Comparison of ENCODE assay signal across 8 cellular contexts in the genomic region with DNA sequence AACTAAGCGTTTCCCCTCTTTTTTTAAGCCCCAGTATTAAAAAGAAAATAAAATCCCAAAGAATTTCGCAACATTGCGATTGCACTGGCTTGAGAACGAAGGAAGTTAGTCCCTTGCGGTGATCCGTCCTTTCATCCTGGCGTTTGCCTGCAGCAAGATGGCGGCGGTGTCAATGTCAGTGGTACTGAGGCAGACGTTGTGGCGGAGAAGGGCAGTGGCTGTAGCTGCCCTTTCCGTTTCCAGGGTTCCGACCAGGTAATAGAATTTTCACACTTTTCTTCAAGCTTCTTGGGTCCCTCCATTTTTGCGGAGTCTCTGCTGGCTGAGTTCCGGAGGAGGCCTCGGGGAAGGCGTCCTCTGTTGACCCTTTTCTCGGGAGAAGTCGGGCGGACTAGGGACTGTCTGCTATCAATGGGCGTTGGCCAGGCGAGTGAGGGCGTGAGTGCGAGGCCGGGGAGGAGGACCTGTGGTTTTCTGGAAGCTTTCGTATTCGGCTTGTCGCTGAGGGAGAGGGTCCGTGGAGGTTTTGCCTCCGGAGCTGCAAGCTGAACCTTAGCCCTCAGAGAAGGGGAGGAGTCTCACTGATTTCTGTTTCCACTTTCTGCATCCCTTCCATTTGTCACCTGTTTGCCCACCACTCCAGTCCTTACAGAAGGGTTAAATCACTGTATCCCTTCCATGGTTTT. TPM values are rescaled to one million over a fixed set of nuclear protein-coding genes. Genes with fewer than 3 reads are reported as not detected.
A peak's percentile ranks its signal among the peaks of the same experiment; 100 is the strongest.
DNase-seq lines count a peak whose midpoint lies in the region; ATAC-seq and TF ChIP-seq lines count a peak whose summit lies in the region.

A gene (plus strand): TSS at position 134 of the 686 bp plus-strand sequence. CDS start 24 bp downstream, at position 158.

- H3K4me1 Mint-ChIP-seq in CD8-positive, alpha-beta T cell (ENCODE audit: low read depth): peaks cover 47% of the 10 kb centered on the region
- peaks cover 23% of the 10 kb centered on the region for H3K4me1 Mint-ChIP-seq in activated CD8-positive, alpha-beta memory T cell treated with anti-CD3 and anti-CD28 coated beads, Interleukin-2, amount 10 ng/mL, durations not matched to agents 7 days and 5 days

- peak within 1 kb of the TSS; percentile 99 for H3K27ac Mint-ChIP-seq in CD8-positive, alpha-beta T cell
- peak within 1 kb of the TSS; percentile 94 for H3K27ac Mint-ChIP-seq in activated CD8-positive, alpha-beta memory T cell treated with anti-CD3 and anti-CD28 coated beads, Interleukin-2, amount 10 ng/mL, durations not matched to agents 7 days and 5 days

- no peak for TF ChIP-seq CTCF in CD8-positive, alpha-beta T cell (IDR thresholded peaks at IDR 0.05)

- H3K4me3 Mint-ChIP-seq in CD8-positive, alpha-beta T cell: peak within 1 kb of the TSS; percentile 100
- peak within 1 kb of the TSS; percentile 93 for H3K4me3 Mint-ChIP-seq in activated CD8-positive, alpha-beta memory T cell treated with anti-CD3 and anti-CD28 coated beads, Interleukin-2, amount 10 ng/mL, durations not matched to agents 7 days and 5 days

- intact Hi-C loops in CD8-positive, alpha-beta T cell (cut with DNase I, micrococcal nuclease): loop anchor here (2.0 to 10.0 kb wide), 5 partner anchors 78 to 752 kb away; a partner anchor contains a TSS

- no peaks in the 10 kb centered on the region for H3K36me3 ChIP-seq in CD8-positive, alpha-beta T cell (ENCODE audit: insufficient read depth, low read length)

- peak; percentile 86 for ATAC-seq in CD8-positive, alpha-beta T cell
- ATAC-seq in GM19467 (IDR thresholded peaks at IDR 0.05; ENCODE audit: unreplicated experiment): peak; percentile 81
- peak; percentile 94 for ATAC-seq in activated CD8-positive, alpha-beta memory T cell treated with anti-CD3 and anti-CD28 coated beads, Interleukin-2, amount 10 ng/mL, durations not matched to agents 7 days and 5 days

- CTCF ChIA-PET in CD8-positive, alpha-beta T cell (lab: Charles Lee): no interaction called here
- CTCF ChIA-PET in activated CD8-positive, alpha-beta memory T cell treated with anti-CD3 and anti-CD28 coated beads, Interleukin-2, amount 10 ng/mL, durations not matched to agents 7 days and 5 days (lab: Charles Lee): no interaction called here

- no peaks in the 10 kb centered on the region for H3K27me3 ChIP-seq in CD8-positive, alpha-beta T cell (ENCODE audit: insufficient read depth, low read length)

- H3K27me3 Mint-ChIP-seq in CD8-positive, alpha-beta T cell (ENCODE audit: low read depth): peaks cover 14% of the 10 kb centered on the region
- peaks cover 20% of the 10 kb centered on the region for H3K27me3 Mint-ChIP-seq in activated CD8-positive, alpha-beta memory T cell treated with anti-CD3 and anti-CD28 coated beads, Interleukin-2, amount 10 ng/mL, durations not matched to agents 7 days and 5 days

- POLR2A ChIA-PET in CD8-positive, alpha-beta T cell (lab: Charles Lee): no interaction called here

- H3K36me3 Mint-ChIP-seq in CD8-positive, alpha-beta T cell: peaks cover 12% of the 10 kb centered on the region
- H3K36me3 Mint-ChIP-seq in activated CD8-positive, alpha-beta memory T cell treated with anti-CD3 and anti-CD28 coated beads, Interleukin-2, amount 10 ng/mL, durations not matched to agents 7 days and 5 days: peaks cover 15% of the 10 kb centered on the region

- DNase-seq in CD8-positive, alpha-beta T cell: peak; percentile 54 to 84 (median 75)
- peak; percentile 69 for DNase-seq in HS-27A (ENCODE audit: low read depth)
- DNase-seq in NOMO-1 treated with DMSO at 0.1 percent for 48 hours (lab: John Stamatoyannopoulos, UW; ENCODE audit: unreplicated experiment): peak; percentile 81
- DNase-seq in activated CD8-positive, alpha-beta memory T cell treated with anti-CD3 and anti-CD28 coated beads, Interleukin-2, amount 10 ng/mL, durations not matched to agents 7 days and 5 days: peak; percentile 89
- DNase-seq in mesenteric fat pad (ENCODE audit: low spot score): no peak
- peak; percentile 50 for DNase-seq in stimulated activated CD8-positive, alpha-beta memory T cell treated with anti-CD3 and anti-CD28 coated beads, Interleukin-15, amount 100 ng/mL, for 24 hours (ENCODE audit: low read depth)

- peak within 1 kb of the TSS; percentile 81 for H3K27ac ChIP-seq in CD8-positive, alpha-beta T cell (ENCODE audit: low read depth, low read length)

- peak within 1 kb of the TSS; percentile 91 for H3K4me3 ChIP-seq in CD8-positive, alpha-beta T cell (ENCODE audit: low read depth, low read length)

- peaks cover 15% of the 10 kb centered on the region for H3K4me1 ChIP-seq in CD8-positive, alpha-beta T cell (ENCODE audit: insufficient read depth, low read length)

- in situ Hi-C loops in endometrial microvascular endothelial cells (cut with HindIII; ENCODE audit: inconsistent ontology term, low pct_unique_long_range_greater_than_20kb, low sequenced_read_pairs): no loop called here

- H3K9me3 ChIP-seq in CD8-positive, alpha-beta T cell (ENCODE audit: low read length): no peaks in the 10 kb centered on the region

- peaks cover 3% of the 10 kb centered on the region for H3K9me3 Mint-ChIP-seq in CD8-positive, alpha-beta T cell
- H3K9me3 Mint-ChIP-seq in activated CD8-positive, alpha-beta memory T cell treated with anti-CD3 and anti-CD28 coated beads, Interleukin-2, amount 10 ng/mL, durations not matched to agents 7 days and 5 days (ENCODE audit: low read depth): peaks cover 8% of the 10 kb centered on the region

RNA-seq across cellular contexts. Expression of the gene that starts here (rescaled TPM):
- total RNA-seq in CD8-positive, alpha-beta T cell: 10 to 100 TPM; 22.8 to 24.3 TPM
- 10 to 100 TPM; 49.7 to 57.7 TPM for total RNA-seq in activated CD8-positive, alpha-beta memory T cell treated with anti-CD3 and anti-CD28 coated beads, Interleukin-2, amount 10 ng/mL, durations not matched to agents 7 days and 5 days
- total RNA-seq in endometrial microvascular endothelial cells (ENCODE audit: inconsistent ontology term): 113 TPM
- total RNA-seq in mesenteric fat pad: 63.6 TPM
